In genomic region chr16:11358531-11358930, GRCh38 we compare ENCODE assay signal across 30 cellular contexts. TPM values are rescaled to one million over a fixed set of nuclear protein-coding genes. Genes with fewer than 3 reads are reported as not detected.
DNase-seq lines count a peak whose midpoint lies in the region; ATAC-seq, FAIRE-seq and TF ChIP-seq lines count a peak whose summit lies in the region.
"Had no signal": no experiment of that assay in that cellular context is flagged by ENCODE, and none has a peak within 500 bp of the region (broad histone marks: within the 10 kb centered on the region; RNA-seq: fewer than 3 reads in every experiment).

No MANE protein-coding gene starts in this region.

- H3K4me1 Mint-ChIP-seq in chondrocyte (ENCODE audit: low read depth), result peaks cover 59% of the 10 kb centered on the region

- H3K79me2 ChIP-seq in HCT116 (ENCODE audit: insufficient read depth, low read length), result no peaks in the 10 kb centered on the region

- no peaks in the 10 kb centered on the region for H3K36me3 Mint-ChIP-seq in chondrocyte (ENCODE audit: low read depth)

- H2BK5ac ChIP-seq in mesenchymal stem cell (ENCODE audit: low read depth, low read length, poor library complexity, severe bottlenecking), result peak overlapping the region; percentile 40

- no peaks in the 10 kb centered on the region for H4K20me1 ChIP-seq in HCT116 (ENCODE audit: insufficient read depth)

- WGBS in A549 (ENCODE audit: missing lambda C conversion rate), result 82% methylated on average over 7 of the region's 7 CpGs
- WGBS in mesenchymal stem cell, result 93% methylated on average over 7 of the region's 7 CpGs

- TF ChIP-seq EP300 in A549 (IDR thresholded peaks at IDR 0.05), result no peak

- H2AK5ac ChIP-seq in mesenchymal stem cell (ENCODE audit: low read length, severe bottlenecking), result peak overlapping the region; percentile 96

- no peaks in the 10 kb centered on the region for H3K9me2 ChIP-seq in HCT116 (ENCODE audit: insufficient read depth)

- intact Hi-C loops in HCT116 (cut with micrococcal nuclease), result no loop called here

- H3K23ac ChIP-seq in mesenchymal stem cell (ENCODE audit: low read length in 2 of 2), result no peak overlapping the region

- H4K91ac ChIP-seq in mesenchymal stem cell (ENCODE audit: low read length), result peak overlapping the region; percentile 52

- H3K4me1 ChIP-seq in A549, result peaks cover 26% of the 10 kb centered on the region
- H3K4me1 ChIP-seq in HCT116 (ENCODE audit: control insufficient read depth in 1 of 2, insufficient read depth in 2 of 2, low read length in 2 of 2), result peaks cover 38 to 60% of the 10 kb centered on the region in 2 experiments
- peaks cover 48% of the 10 kb centered on the region for H3K4me1 ChIP-seq in mesenchymal stem cell (ENCODE audit: control insufficient read depth, insufficient read depth, low read depth, low read length)

- H3K4me2 ChIP-seq in A549 (no peak overlapping the region; the same call in 2 of the 3 replicates), HCT116 (ENCODE audit: low read length) (peak overlapping the region; percentile 70), mesenchymal stem cell (ENCODE audit: low read length, poor library complexity, severe bottlenecking) (no peak overlapping the region)

- H3K18ac ChIP-seq in mesenchymal stem cell (ENCODE audit: low read depth in 1 of 2, low read length in 2 of 2), result no peak overlapping the region

- peak overlapping the region; percentile 41 for H2BK15ac ChIP-seq in mesenchymal stem cell (ENCODE audit: low read depth, poor library complexity, severe bottlenecking)

- TF ChIP-seq CTCF in A549 (IDR thresholded peaks at IDR 0.05), result no peak
- no peak for TF ChIP-seq CTCF in HCT116 (IDR thresholded peaks at IDR 0.05 in 2 of 3, conservative IDR thresholded peaks at IDR 0.05 in 1 of 3; ENCODE audit: borderline replicate concordance in 1 of 3, insufficient read depth in 1 of 3, low read depth in 2 of 3, low read length in 2 of 3)
- TF ChIP-seq CTCF in chondrocyte (IDR thresholded peaks at IDR 0.05), result no peak

- TF ChIP-seq POLR2A in A549 (IDR thresholded peaks at IDR 0.05; ENCODE audit: low read length) (no peak), HCT116 (IDR thresholded peaks at IDR 0.05; ENCODE audit: borderline replicate concordance, extremely low read depth, insufficient read depth, insufficient read length) (no peak)

- H2BK120ac ChIP-seq in mesenchymal stem cell (ENCODE audit: low read depth, low read length), result no peak overlapping the region

- H3K27ac Mint-ChIP-seq in chondrocyte (ENCODE audit: unreplicated experiment), result peak overlapping the region; percentile 27
- H3K27ac Mint-ChIP-seq: activated naive CD4-positive, alpha-beta T cell treated with anti-CD3 and anti-CD28 coated beads, Interleukin-2, amount 50 U/mL, for 72 hours; B cell; effector memory CD8-positive, alpha-beta T cell; IgD-negative memory B cell had no signal

- peak overlapping the region; percentile 40 to 58; a peak in 3 of 6 replicates for H3K27ac ChIP-seq in A549
- H3K27ac ChIP-seq in HCT116 (ENCODE audit: low read depth, low read length), result peak overlapping the region; percentile 59; the same call in 1 of the 2 replicates
- H3K27ac ChIP-seq in mesenchymal stem cell (ENCODE audit: low read length, poor library complexity, severe bottlenecking), result peak overlapping the region; percentile 43
- H3K27ac ChIP-seq: esophagus muscularis mucosa, thyroid gland, WERI-Rb-1 had no signal

- RAD21 ChIA-PET in HCT116 (lab: Charles Lee; ENCODE audit: low non-redundant PET in 1 of 2, low total read pairs in 2 of 2, uncharacterized antibody in 2 of 2, unreplicated experiment in 2 of 2), result interaction anchor here in 1 of 2 experiments (1.1 to 1.6 kb wide), 3 partner anchors 13 to 387 kb away, joined by 3 to 6 read pairs (median 3); partner anchors contain the start of gene SOCS1

- POLR2A ChIA-PET in A549 (lab: Yijun Ruan, JAX), result no interaction called here
- POLR2A ChIA-PET in HCT116 (lab: Charles Lee), result interaction anchor here (1.6 to 2.7 kb wide), 2 partner anchors 13 to 103 kb away, joined by 6 to 22 read pairs; partner anchors contain the start of gene SOCS1

- H2AFZ ChIP-seq in HCT116 (ENCODE audit: low read depth, low read length, poor library complexity, severe bottlenecking), result no peak overlapping the region
- no peak overlapping the region for H2AFZ ChIP-seq in mesenchymal stem cell (ENCODE audit: low read depth, low read length)

- H4K8ac ChIP-seq in mesenchymal stem cell (ENCODE audit: low read length), result no peak overlapping the region

- H2BK12ac ChIP-seq in mesenchymal stem cell (ENCODE audit: low read length in 2 of 2), result peak overlapping the region; percentile 39 to 43

- BruUV-seq in HCT116 (replicated peaks; lab: Mats Ljungman, UMichigan), result no TSS peak

- TF ChIP-seq RAD21 in A549 (conservative IDR thresholded peaks at IDR 0.05 in 1 of 2, IDR thresholded peaks at IDR 0.05 in 1 of 2), result no peak
- no peak for TF ChIP-seq RAD21 in HCT116 (IDR thresholded peaks at IDR 0.05; ENCODE audit: low read depth)

- H3K4me3 Mint-ChIP-seq in chondrocyte (ENCODE audit: unreplicated experiment), result no peak overlapping the region
- H3K4me3 Mint-ChIP-seq: B cell; effector memory CD8-positive, alpha-beta T cell; IgD-negative memory B cell; nephron progenitor cell had no signal

- no peak overlapping the region for H3K4me3 ChIP-seq in A549
- H3K4me3 ChIP-seq in HCT116 (replicated peaks in 1 of 2; ENCODE audit: low read depth in 1 of 2, low read length in 2 of 2), result no peak overlapping the region
- no peak overlapping the region for H3K4me3 ChIP-seq in mesenchymal stem cell (ENCODE audit: insufficient read depth in 1 of 2, low read depth in 1 of 2, low read length in 2 of 2)
- H3K4me3 ChIP-seq: esophagus muscularis mucosa, gastrocnemius medialis, stomach, thyroid gland had no signal

- H3K36me3 ChIP-seq in HCT116 (ENCODE audit: control insufficient read depth in 1 of 2, insufficient read depth in 2 of 2, low read length in 2 of 2) (no peaks in the 10 kb centered on the region), mesenchymal stem cell (ENCODE audit: control insufficient read depth in 1 of 2, insufficient read depth in 2 of 2, low read depth in 1 of 2, low read length in 2 of 2) (no peaks in the 10 kb centered on the region)
- H3K36me3 ChIP-seq: esophagus muscularis mucosa, gastrocnemius medialis, stomach, thyroid gland, WERI-Rb-1 had no signal

- CTCF ChIA-PET in A549 (lab: Yijun Ruan, JAX) (interaction anchor here (0.9 to 4.1 kb wide), 15 partner anchors 9 to 405 kb away, joined by 3 to 32 read pairs (median 5); partner anchors contain the start of gene SOCS1), HCT116 (lab: Charles Lee) (interaction anchor here (0.6 to 4.1 kb wide), 5 partner anchors 13 to 408 kb away, joined by 3 to 26 read pairs (median 9); partner anchors contain the start of gene SOCS1)

- FAIRE-seq in A549 (lab: Jason Lieb, UNC), result no peak
- FAIRE-seq: bronchial epithelial cell, colon, GM18507 had no signal

- H3K9ac ChIP-seq in HCT116 (ENCODE audit: low read length), result no peak overlapping the region
- no peak overlapping the region for H3K9ac ChIP-seq in mesenchymal stem cell (ENCODE audit: low read length)

- H3K4ac ChIP-seq in mesenchymal stem cell (ENCODE audit: low read depth in 1 of 2, low read length in 2 of 2), result no peak overlapping the region

- H3K27me3 Mint-ChIP-seq in chondrocyte (ENCODE audit: low read depth), result no peaks in the 10 kb centered on the region

- peaks cover 3% of the 10 kb centered on the region for H3K79me1 ChIP-seq in mesenchymal stem cell (replicated peaks; ENCODE audit: low read length, poor library complexity, severe bottlenecking)

- no peaks in the 10 kb centered on the region for H3K9me3 Mint-ChIP-seq in chondrocyte (ENCODE audit: low read depth)
- H3K9me3 Mint-ChIP-seq: effector memory CD8-positive, alpha-beta T cell; IgD-negative memory B cell; nephron progenitor cell had no signal

- no peak for ATAC-seq in A549
- no peak for ATAC-seq in HCT116
- no peak for ATAC-seq in GM21717 (IDR thresholded peaks at IDR 0.05; ENCODE audit: unreplicated experiment)
- ATAC-seq in GM19023 (IDR thresholded peaks at IDR 0.05; ENCODE audit: unreplicated experiment), result no peak
- ATAC-seq: activated naive CD4-positive, alpha-beta T cell treated with anti-CD3 and anti-CD28 coated beads, Interleukin-2, amount 50 U/mL, for 72 hours; effector memory CD8-positive, alpha-beta T cell had no signal

- H3K9me3 ChIP-seq in A549 (no peaks in the 10 kb centered on the region), HCT116 (ENCODE audit: control insufficient read depth in 1 of 2, insufficient read depth in 1 of 2, low read depth in 1 of 2, low read length in 2 of 2) (no peaks in the 10 kb centered on the region), mesenchymal stem cell (ENCODE audit: control insufficient read depth, low read length) (no peaks in the 10 kb centered on the region)
- H3K9me3 ChIP-seq: esophagus muscularis mucosa, gastrocnemius medialis, stomach, thyroid gland had no signal

- no peak overlapping the region for H3K14ac ChIP-seq in mesenchymal stem cell (ENCODE audit: low read length in 2 of 2)

- H3K27me3 ChIP-seq in HCT116 (ENCODE audit: insufficient read depth, low read length), result no peaks in the 10 kb centered on the region
- H3K27me3 ChIP-seq in mesenchymal stem cell (ENCODE audit: control insufficient read depth in 1 of 2, insufficient read depth in 1 of 2, low read length in 2 of 2), result no peaks in the 10 kb centered on the region
- H3K27me3 ChIP-seq: esophagus muscularis mucosa, gastrocnemius medialis, thyroid gland had no signal

- DNase-seq in A549 (ENCODE audit: low read depth in 1 of 2, low spot score in 1 of 2), result no peak
- no peak for DNase-seq in HCT116 (ENCODE audit: low read depth, low spot score)
- DNase-seq in chondrocyte (ENCODE audit: low spot score), result peak; percentile 55
- DNase-seq in mesenchymal stem cell, result no peak
- no peak for DNase-seq in GM19238 (ENCODE audit: insufficient read length, low spot score)
- DNase-seq in NCI-H1092 treated with DMSO at 0.1 percent for 48 hours (lab: John Stamatoyannopoulos, UW), result no peak
- DNase-seq: activated CD4-positive, alpha-beta T cell treated with anti-CD3 and anti-CD28 coated beads for 48 hours; activated CD8-positive, alpha-beta memory T cell treated with anti-CD3 and anti-CD28 coated beads for 24 hours; activated effector memory CD4-positive, alpha-beta T cell treated with Interleukin-2 at 50 U/mL for 16 hours; DMS 273 treated with DMSO at 0.1 percent for 48 hours; effector memory CD8-positive, alpha-beta T cell; NCI-H146; NCI-H526 treated with DMSO at 0.1 percent for 48 hours; nephron progenitor cell; SIG-M5; stimulated activated CD4-positive, alpha-beta T cell treated with anti-CD3 and anti-CD28 coated beads, Interleukin-2, amount 100 ng/mL, for 48 hours; T-helper 9 cell; WERI-Rb-1 had no signal

TF ChIP-seq in HCT116, 20 proteins besides CTCF, POLR2A, EP300 and RAD21 (continues in another document):
- no peak for TF ChIP-seq ZNF274 (IDR thresholded peaks at IDR 0.05; ENCODE audit: low read depth, low read length)

RNA-seq across cellular contexts. Expression of gene RMI2, which starts 13.3 kb away (rescaled TPM):
- polyA plus RNA-seq in A549 (2011; rRNA removed) (20.3 and 24.2 TPM in 2 replicates), A549 (2017; fragmentation: RNase III; extraction: RNeasy Plus Mini Kit Qiagen cat#74134 plus additional on column Dnase treatment) (23.3 to 27.7 TPM (median 26.9 TPM) in 3 replicates)
- polyA plus RNA-seq in A549 (2012; cell fraction: cytosol; rRNA removed), result 26.4 and 29.5 TPM in 2 replicates
- 11.5 and 15.5 TPM in 2 replicates for polyA plus RNA-seq in A549 (2012; cell fraction: nucleus; rRNA removed)
- 5.7 and 7.2 TPM in 2 replicates for polyA minus RNA-seq in A549 (2011; rRNA and poly(A)+ RNA removed)
- total RNA-seq in HCT116 (2021; ENCODE audit: unreplicated experiment) (19.9 TPM), chondrocyte (1.6 to 6.5 TPM (median 1.7 TPM) in 3 replicates)
- 8.3 and 10.2 TPM in 2 replicates for polyA plus RNA-seq in HCT116 (2012)
- polyA plus RNA-seq in mesenchymal stem cell (2013, experiment 1 of 2), result 4.6 TPM
- 4.4 TPM for polyA plus RNA-seq in mesenchymal stem cell (2013, experiment 2 of 2)
